In genomic region chr13:99980201-99981114, GRCh38 we compare ENCODE assay signal across 8 cellular contexts. TPM values are rescaled to one million over a fixed set of nuclear protein-coding genes. Genes with fewer than 3 reads are reported as not detected.
DNase-seq lines count a peak whose midpoint lies in the region; ATAC-seq and TF ChIP-seq lines count a peak whose summit lies in the region.

No MANE protein-coding gene starts in this region.

- H3K4me1 ChIP-seq in OCI-LY7 (ENCODE audit: insufficient read depth, low read length, poor library complexity, severe bottlenecking) (no peaks in the 10 kb centered on the region), foreskin keratinocyte (no peaks in the 10 kb centered on the region)

- H3K4me3 ChIP-seq in OCI-LY7 (ENCODE audit: low read depth, low read length, poor library complexity, severe bottlenecking), result no peak overlapping the region

- no peak overlapping the region for H3K27ac ChIP-seq in OCI-LY7 (ENCODE audit: low read depth, low read length, poor library complexity, severe bottlenecking)
- no peak overlapping the region for H3K27ac ChIP-seq in foreskin keratinocyte

- CTCF ChIA-PET in OCI-LY7 (lab: Charles Lee; ENCODE audit: unreplicated experiment), result no interaction called here

- ATAC-seq in HG03280 (IDR thresholded peaks at IDR 0.05; ENCODE audit: unreplicated experiment) (peak; percentile 61), foreskin keratinocyte (peak; percentile 82)

- no peaks in the 10 kb centered on the region for H3K9me2 ChIP-seq in OCI-LY7 (ENCODE audit: insufficient read depth, low read length)

- DNase-seq in DMS153 (lab: John Stamatoyannopoulos, UW), result peak; percentile 78
- DNase-seq in DMS153 treated with DMSO at 0.1 percent for 48 hours (lab: John Stamatoyannopoulos, UW; ENCODE audit: unreplicated experiment), result no peak
- DNase-seq in OCI-LY7 (ENCODE audit: low spot score), result peak; percentile 16
- DNase-seq in activated naive CD4-positive, alpha-beta T cell (lab: John Stamatoyannopoulos, UW), result peak in 3 of 4 experiments; percentile 5 to 51 (median 17)
- no peak for DNase-seq in foreskin keratinocyte
- DNase-seq in pons (ENCODE audit: low spot score), result peak; percentile 41
- no peak for DNase-seq in SKM-1 treated with dmso at 0.1 percent for 144 hours (lab: John Stamatoyannopoulos, UW; ENCODE audit: unreplicated experiment)

- no peak overlapping the region for H2AFZ ChIP-seq in OCI-LY7 (ENCODE audit: low read length)

- H3K27me3 ChIP-seq in foreskin keratinocyte, result peaks cover 95% of the 10 kb centered on the region

- TF ChIP-seq CTCF in OCI-LY7 (conservative IDR thresholded peaks at IDR 0.05; ENCODE audit: low read length), result no peak
- TF ChIP-seq CTCF in foreskin keratinocyte (conservative IDR thresholded peaks at IDR 0.05), result peak; percentile 17

- H3K9me3 ChIP-seq in OCI-LY7 (ENCODE audit: low read length), result no peaks in the 10 kb centered on the region

- intact Hi-C loops in OCI-LY7 (cut with micrococcal nuclease; ENCODE audit: unreplicated experiment), result no loop called here

- H3K36me3 ChIP-seq in OCI-LY7 (ENCODE audit: insufficient read depth, low read length), result no peaks in the 10 kb centered on the region

- no peaks in the 10 kb centered on the region for H4K20me1 ChIP-seq in OCI-LY7 (ENCODE audit: insufficient read depth, low read length)

- BruUV-seq in OCI-LY7 (replicated peaks; lab: Mats Ljungman, UMichigan), result no TSS peak

- POLR2A ChIA-PET in OCI-LY7 (lab: Charles Lee), result no interaction called here

- H3K4me2 ChIP-seq in OCI-LY7 (ENCODE audit: low read length), result no peak overlapping the region

- H3K79me2 ChIP-seq in OCI-LY7 (ENCODE audit: insufficient read depth, low read depth, low read length), result no peaks in the 10 kb centered on the region

RNA-seq across cellular contexts. Expression of gene ZIC2, which starts 1.1 kb away (rescaled TPM):
- not detected in 2 replicates for total RNA-seq in OCI-LY7 (2014; rRNA removed; shearing (Covaris generic))
- total RNA-seq in OCI-LY7 (2022) (not detected in 2 replicates), foreskin keratinocyte (not detected in 2 replicates)
- polyA plus RNA-seq in foreskin keratinocyte, result not detected in 2 replicates

RNA-seq across cellular contexts. Expression of gene ZIC5, which starts 8.9 kb away (rescaled TPM):
- total RNA-seq in OCI-LY7 (2014; rRNA removed; shearing (Covaris generic)), result not detected in 2 replicates
- total RNA-seq in OCI-LY7 (2022) (not detected in 2 replicates), foreskin keratinocyte (not detected in 2 replicates)
- not detected in 2 replicates for polyA plus RNA-seq in foreskin keratinocyte

Comparison
In these comparisons a context has a peak if more than half of its experiments do, and no peak if none do; other contexts are left out.
1. DNase-seq: peak in DMS153 (single experiment), OCI-LY7 (single experiment), activated naive CD4-positive, alpha-beta T cell (3 of 4) and pons (single experiment); none in DMS153 treated with DMSO at 0.1 percent for 48 hours (single experiment), foreskin keratinocyte (0 of 2) and SKM-1 treated with dmso at 0.1 percent for 144 hours (single experiment).